ENCODE assay signal across 13 cellular contexts in genomic region chr16:86680137-86680536, GRCh38.
DNase-seq lines count a peak whose midpoint lies in the region; ATAC-seq and TF ChIP-seq lines count a peak whose summit lies in the region.
"Had no signal": no experiment of that assay in that cellular context is flagged by ENCODE, and none has a peak within 500 bp of the region (broad histone marks: within the 10 kb centered on the region; RNA-seq: fewer than 3 reads in every experiment).

No MANE protein-coding gene starts in this region.

- H3K27me3 ChIP-seq in PC-3 (ENCODE audit: low read length) = no peaks in the 10 kb centered on the region
- H3K27me3 ChIP-seq in left lung = peaks cover 0 to 24% of the 10 kb centered on the region in 2 donors

- no peak overlapping the region for H3K4me2 ChIP-seq in PC-3 (ENCODE audit: low read length)

- H3K4me1 ChIP-seq in PC-3 (ENCODE audit: insufficient read depth, low read length) = peaks cover 25% of the 10 kb centered on the region
- no peaks in the 10 kb centered on the region for H3K4me1 ChIP-seq in left lung

- DNase-seq in AG08395 (ENCODE audit: low spot score) (peak; percentile 80), PC-3 (peak; percentile 16), epithelial cell of esophagus (ENCODE audit: low read depth) (peak; percentile 55), left lung (no peak), NCI-H2029 (lab: John Stamatoyannopoulos, UW) (no peak), GM20000 (ENCODE audit: low spot score) (no peak)
- DNase-seq in effector CD4-positive, alpha-beta T cell = no peak
- DNase-seq: left colon; NCI-H1694; stimulated activated CD4-positive, alpha-beta T cell treated with anti-CD3 and anti-CD28 coated beads, Interleukin-4, amount 100 ng/mL, for 1 hour; stimulated activated naive CD8-positive, alpha-beta T cell treated with anti-CD3 and anti-CD28 coated beads, Interleukin-15, amount 100 ng/mL, for 72 hours; T-helper 17 cell had no signal

- POLR2A ChIA-PET in PC-3 (lab: Charles Lee; ENCODE audit: unreplicated experiment) = no interaction called here

- no peaks in the 10 kb centered on the region for H3K79me2 ChIP-seq in PC-3 (ENCODE audit: low read length)

- H3K9me3 ChIP-seq in PC-3 (ENCODE audit: low read length) = no peaks in the 10 kb centered on the region
- no peaks in the 10 kb centered on the region for H3K9me3 ChIP-seq in left lung

- no peak overlapping the region for H3K9ac ChIP-seq in PC-3 (ENCODE audit: low read length)

- H3K27ac ChIP-seq in PC-3 (ENCODE audit: low read length) (0 out of 2 replicates have a peak overlapping the region, but pooled peaks have one; percentile 16), left lung (no peak overlapping the region)

- no peaks in the 10 kb centered on the region for H3F3A ChIP-seq in PC-3 (ENCODE audit: low read length, unreplicated experiment)

- no peak for TF ChIP-seq CTCF in PC-3 (conservative IDR thresholded peaks at IDR 0.05; ENCODE audit: low read depth, low read length)
- TF ChIP-seq CTCF in epithelial cell of esophagus (IDR thresholded peaks at IDR 0.05; ENCODE audit: insufficient read depth, low read depth, low read length, missing control alignments) = no peak
- TF ChIP-seq CTCF in left lung (IDR thresholded peaks at IDR 0.05) = no peak
- no peak for TF ChIP-seq CTCF in GM20000 (IDR thresholded peaks at IDR 0.05; ENCODE audit: extremely low read depth, missing control alignments)

- BruUV-seq in PC-3 (replicated peaks; lab: Mats Ljungman, UMichigan) = no TSS peak

- no peak overlapping the region for H2AFZ ChIP-seq in PC-3 (ENCODE audit: low read length)

- peak; percentile 56 for ATAC-seq in PC-3
- peak; percentile 32 for ATAC-seq in left lung
- no peak for ATAC-seq in HG03095 (IDR thresholded peaks at IDR 0.05; ENCODE audit: unreplicated experiment)
- ATAC-seq: left colon; stimulated activated naive CD8-positive, alpha-beta T cell treated with anti-CD3 and anti-CD28 coated beads, Interleukin-15, amount 100 ng/mL, for 72 hours; T-helper 17 cell had no signal

- no peak overlapping the region for H3K4me3 ChIP-seq in PC-3 (ENCODE audit: low read length)
- H3K4me3 ChIP-seq in epithelial cell of esophagus (ENCODE audit: low read length) = no peak overlapping the region
- no peak overlapping the region for H3K4me3 ChIP-seq in left lung

- no peaks in the 10 kb centered on the region for H3K36me3 ChIP-seq in PC-3 (ENCODE audit: low read depth, low read length)
- H3K36me3 ChIP-seq in left lung = no peaks in the 10 kb centered on the region

- no peaks in the 10 kb centered on the region for H3K9me2 ChIP-seq in PC-3 (replicated peaks; ENCODE audit: low read length)

- no peaks in the 10 kb centered on the region for H4K20me1 ChIP-seq in PC-3 (ENCODE audit: low read length)

- intact Hi-C loops in PC-3 (cut with micrococcal nuclease) = no loop called here
- intact Hi-C loops in left lung (cut with DNase I) = no loop called here

- CTCF ChIA-PET in PC-3 (lab: Charles Lee) = no interaction called here

Comparison
In these comparisons a context has a peak if more than half of its experiments do, and no peak if none do; other contexts are left out.
1. DNase-seq: peak in AG08395 (single experiment), PC-3 (single experiment) and epithelial cell of esophagus (single experiment); none in left lung (0 of 2), NCI-H2029 (single experiment), GM20000 (single experiment) and effector CD4-positive, alpha-beta T cell (single experiment).